1 cellular context compared by ENCODE assay signal in genomic region chr2:69830045-69830905, GRCh38.
TF ChIP-seq lines count a peak whose summit lies in the region.

No MANE protein-coding gene starts in this region.

TF ChIP-seq in K562, 482 proteins besides CTCF, POLR2A, EP300 and RAD21 (continued from another document and continues in another):
- no peak for TF ChIP-seq PML (IDR thresholded peaks at IDR 0.05; ENCODE audit: low read length)
- TF ChIP-seq RBBP5 (IDR thresholded peaks at IDR 0.05; ENCODE audit: borderline replicate concordance, insufficient read depth, low read length, poor library complexity, severe bottlenecking) = peak; percentile 80
- no peak for TF ChIP-seq ZHX1 (conservative IDR thresholded peaks at IDR 0.05; ENCODE audit: low read length)
- no peak for TF ChIP-seq DLX4 (CRISPR knock-in tag; IDR thresholded peaks at IDR 0.05)
- no peak; a peak in 1 of 6 replicates for TF ChIP-seq ZBTB11 (CRISPR knock-in tag; IDR thresholded peaks at IDR 0.05)
- TF ChIP-seq TCF7L2 (IDR thresholded peaks at IDR 0.05; ENCODE audit: low read depth, low read length) = no peak
- TF ChIP-seq ZNF41 (CRISPR knock-in tag; conservative IDR thresholded peaks at IDR 0.05) = no peak
- TF ChIP-seq ARID2 (IDR thresholded peaks at IDR 0.05) = no peak
- TF ChIP-seq MLX (CRISPR knock-in tag; conservative IDR thresholded peaks at IDR 0.05) = no peak
- no peak for TF ChIP-seq JUNB (CRISPR knock-in tag; conservative IDR thresholded peaks at IDR 0.05)
- no peak for TF ChIP-seq SOX6 (IDR thresholded peaks at IDR 0.05)
- TF ChIP-seq TAF15 (IDR thresholded peaks at IDR 0.05; ENCODE audit: low read depth, low read length) = no peak
- TF ChIP-seq ZNF699 (CRISPR knock-in tag; IDR thresholded peaks at IDR 0.05; ENCODE audit: insufficient replicate concordance) = no peak
- no peak for TF ChIP-seq STAT5A (IDR thresholded peaks at IDR 0.05; ENCODE audit: borderline replicate concordance, low read length)
- TF ChIP-seq ZBTB12 (CRISPR knock-in tag; IDR thresholded peaks at IDR 0.05) = no peak
- TF ChIP-seq ZNF197 (CRISPR knock-in tag; IDR thresholded peaks at IDR 0.05; ENCODE audit: low read depth) = no peak
- TF ChIP-seq RCOR1 (IDR thresholded peaks at IDR 0.05; ENCODE audit: borderline replicate concordance in 1 of 2, low read depth in 2 of 2, low read length in 2 of 2) = no peak
- TF ChIP-seq ZNF583 (CRISPR knock-in tag; IDR thresholded peaks at IDR 0.05) = no peak
- no peak for TF ChIP-seq MGA (IDR thresholded peaks at IDR 0.05)
- TF ChIP-seq DPF2 (IDR thresholded peaks at IDR 0.05) = 0 out of 2 replicates have a peak, but pooled peaks have one; percentile 40
- no peak for TF ChIP-seq NEUROD1 (IDR thresholded peaks at IDR 0.05; ENCODE audit: borderline replicate concordance, low read depth, low read length, partially characterized antibody)
- no peak for TF ChIP-seq CBFB (CRISPR knock-in tag; IDR thresholded peaks at IDR 0.05)
- no peak for TF ChIP-seq U2AF2 (optimal IDR thresholded peaks at IDR 0.05; ENCODE audit: low read depth, low read length)
- no peak for TF ChIP-seq TSHZ1 (CRISPR knock-in tag; IDR thresholded peaks at IDR 0.05)
- no peak for TF ChIP-seq HOMEZ (CRISPR knock-in tag; IDR thresholded peaks at IDR 0.05)
- TF ChIP-seq SPI1 (IDR thresholded peaks at IDR 0.05; ENCODE audit: borderline replicate concordance, low read depth, low read length) = peak; percentile 71; the same call in 1 of the 2 replicates
